9 cellular contexts compared by ENCODE assay signal in genomic region chr6:150395388-150396009, GRCh38. TPM values are rescaled to one million over a fixed set of nuclear protein-coding genes. Genes with fewer than 3 reads are reported as not detected.
DNase-seq lines count a peak whose midpoint lies in the region; ATAC-seq, FAIRE-seq and TF ChIP-seq lines count a peak whose summit lies in the region.
"Had no signal": no experiment of that assay in that cellular context is flagged by ENCODE, and none has a peak within 500 bp of the region (broad histone marks: within the 10 kb centered on the region; RNA-seq: fewer than 3 reads in every experiment).

No MANE protein-coding gene starts in this region.

- no peaks in the 10 kb centered on the region for H3K9me3 ChIP-seq in HEK293 (ENCODE audit: control insufficient read depth, insufficient read depth, low read depth, low read length)

- TF ChIP-seq CTCF in HEK293 (tag by site-specific recombination; IDR thresholded peaks at IDR 0.05) (peak; percentile 47; the same call in 1 of the 2 replicates), osteocyte (IDR thresholded peaks at IDR 0.05) (peak; percentile 80)

- POLR2A ChIA-PET in HEK293 (lab: Yijun Ruan, JAX) = interaction anchor here (0.6 to 1.5 kb wide), 6 partner anchors 9 to 1052 kb away, joined by 3 to 10 read pairs (median 4); partner anchors contain the start of gene ULBP3

- H3K27ac Mint-ChIP-seq in activated CD8-positive, alpha-beta memory T cell treated with anti-CD3 and anti-CD28 coated beads, Interleukin-2, amount 10 ng/mL, durations not matched to agents 7 days and 5 days = no peak overlapping the region
- H3K27ac Mint-ChIP-seq in osteocyte (ENCODE audit: unreplicated experiment) = no peak overlapping the region
- H3K27ac Mint-ChIP-seq: activated naive CD4-positive, alpha-beta T cell treated with anti-CD3 and anti-CD28 coated beads, Interleukin-2, amount 50 U/mL, for 24 hours had no signal

- no peak overlapping the region for H3K4me3 ChIP-seq in HEK293 (ENCODE audit: low read depth, low read length)

- H3K36me3 ChIP-seq in HEK293 (ENCODE audit: control insufficient read depth in 2 of 2, insufficient read depth in 1 of 2, low read length in 2 of 2) = no peaks in the 10 kb centered on the region

- peak; percentile 31 for DNase-seq in NCI-H1436 (lab: John Stamatoyannopoulos, UW)
- DNase-seq in NCI-H1436 treated with DMSO at 0.1 percent for 48 hours (lab: John Stamatoyannopoulos, UW) = no peak
- peak; percentile 72 for DNase-seq in NCI-H345 (lab: John Stamatoyannopoulos, UW)
- DNase-seq in activated CD8-positive, alpha-beta memory T cell treated with anti-CD3 and anti-CD28 coated beads, Interleukin-2, amount 10 ng/mL, durations not matched to agents 7 days and 5 days = peak; percentile 50
- peak; percentile 10 to 55 for DNase-seq in frontal cortex (ENCODE audit: low spot score in 2 of 2)
- DNase-seq in osteocyte (ENCODE audit: extremely low spot score, unreplicated experiment) = no peak
- DNase-seq in HCEC 1CT = no peak

- peak; percentile 71 for ATAC-seq in activated CD8-positive, alpha-beta memory T cell treated with anti-CD3 and anti-CD28 coated beads, Interleukin-2, amount 10 ng/mL, durations not matched to agents 7 days and 5 days

- H3K36me3 Mint-ChIP-seq in activated CD8-positive, alpha-beta memory T cell treated with anti-CD3 and anti-CD28 coated beads, Interleukin-2, amount 10 ng/mL, durations not matched to agents 7 days and 5 days = no peaks in the 10 kb centered on the region
- H3K36me3 Mint-ChIP-seq in osteocyte (ENCODE audit: unreplicated experiment) = no peaks in the 10 kb centered on the region
- H3K36me3 Mint-ChIP-seq: activated naive CD4-positive, alpha-beta T cell treated with anti-CD3 and anti-CD28 coated beads, Interleukin-2, amount 50 U/mL, for 24 hours had no signal

- H3K27ac ChIP-seq in HEK293 (ENCODE audit: extremely low read depth, low read depth, low read length) = no peak overlapping the region

- no peak for FAIRE-seq in frontal cortex (lab: Jason Lieb, UNC)

- peaks cover 32% of the 10 kb centered on the region for H3K27me3 Mint-ChIP-seq in activated CD8-positive, alpha-beta memory T cell treated with anti-CD3 and anti-CD28 coated beads, Interleukin-2, amount 10 ng/mL, durations not matched to agents 7 days and 5 days
- H3K27me3 Mint-ChIP-seq in osteocyte (ENCODE audit: unreplicated experiment) = peaks cover 42% of the 10 kb centered on the region

- no peak overlapping the region for H3K4me3 Mint-ChIP-seq in activated CD8-positive, alpha-beta memory T cell treated with anti-CD3 and anti-CD28 coated beads, Interleukin-2, amount 10 ng/mL, durations not matched to agents 7 days and 5 days
- H3K4me3 Mint-ChIP-seq in osteocyte (ENCODE audit: unreplicated experiment) = no peak overlapping the region
- H3K4me3 Mint-ChIP-seq: activated naive CD4-positive, alpha-beta T cell treated with anti-CD3 and anti-CD28 coated beads, Interleukin-2, amount 50 U/mL, for 24 hours had no signal

- no peaks in the 10 kb centered on the region for H3K4me1 Mint-ChIP-seq in activated CD8-positive, alpha-beta memory T cell treated with anti-CD3 and anti-CD28 coated beads, Interleukin-2, amount 10 ng/mL, durations not matched to agents 7 days and 5 days
- no peaks in the 10 kb centered on the region for H3K4me1 Mint-ChIP-seq in osteocyte (ENCODE audit: unreplicated experiment)
- H3K4me1 Mint-ChIP-seq: activated naive CD4-positive, alpha-beta T cell treated with anti-CD3 and anti-CD28 coated beads, Interleukin-2, amount 50 U/mL, for 24 hours had no signal

- no peaks in the 10 kb centered on the region for H3K9me3 Mint-ChIP-seq in activated CD8-positive, alpha-beta memory T cell treated with anti-CD3 and anti-CD28 coated beads, Interleukin-2, amount 10 ng/mL, durations not matched to agents 7 days and 5 days (ENCODE audit: low read depth)
- no peaks in the 10 kb centered on the region for H3K9me3 Mint-ChIP-seq in osteocyte (ENCODE audit: unreplicated experiment)
- H3K9me3 Mint-ChIP-seq: activated naive CD4-positive, alpha-beta T cell treated with anti-CD3 and anti-CD28 coated beads, Interleukin-2, amount 50 U/mL, for 24 hours had no signal

- CTCF ChIA-PET in HEK293 (lab: Yijun Ruan, JAX) = interaction anchor here (0.6 to 8.8 kb wide), 71 partner anchors 9 to 965 kb away, joined by 3 to 149 read pairs (median 4); partner anchors contain the start of genes IYD and RAET1L
- CTCF ChIA-PET in activated CD8-positive, alpha-beta memory T cell treated with anti-CD3 and anti-CD28 coated beads, Interleukin-2, amount 10 ng/mL, durations not matched to agents 7 days and 5 days (lab: Charles Lee) = interaction anchor here (0.7 to 5.3 kb wide), 22 partner anchors 9 to 446 kb away, joined by 3 to 51 read pairs (median 4); partner anchors contain the start of gene ULBP3

- no peaks in the 10 kb centered on the region for H3K4me1 ChIP-seq in HEK293 (ENCODE audit: control insufficient read depth, insufficient read depth, low read length)

TF ChIP-seq in HEK293, 187 proteins besides CTCF, POLR2A, EP300 and RAD21 (continues in another document):
- TF ChIP-seq OSR2 (tag by site-specific recombination; IDR thresholded peaks at IDR 0.05) (no peak), ZNF510 (tag by site-specific recombination; IDR thresholded peaks at IDR 0.05; ENCODE audit: insufficient replicate concordance) (no peak), ZEB2 (tag by site-specific recombination; IDR thresholded peaks at IDR 0.05) (0 out of 2 replicates have a peak, but pooled peaks have one; percentile 29), ZNF654 (tag by site-specific recombination; IDR thresholded peaks at IDR 0.05; ENCODE audit: low read depth) (peak; percentile 91), ZNF423 (tag by site-specific recombination; IDR thresholded peaks at IDR 0.05) (no peak), ZNF16 (tag by site-specific recombination; IDR thresholded peaks at IDR 0.05; ENCODE audit: low read depth) (no peak), ZNF660 (tag by site-specific recombination; IDR thresholded peaks at IDR 0.05) (peak; percentile 71), ZNF148 (tag by site-specific recombination; IDR thresholded peaks at IDR 0.05; ENCODE audit: borderline replicate concordance) (no peak), BCL6B (tag by site-specific recombination; IDR thresholded peaks at IDR 0.05) (no peak), KLF8 (tag by site-specific recombination; IDR thresholded peaks at IDR 0.05) (no peak), ZFHX2 (tag by site-specific recombination; conservative IDR thresholded peaks at IDR 0.05) (no peak), GLI2 (tag by site-specific recombination; IDR thresholded peaks at IDR 0.05; ENCODE audit: borderline replicate concordance, low read depth) (no peak), REST (tag by site-specific recombination; IDR thresholded peaks at IDR 0.05) (no peak)

RNA-seq across cellular contexts. Expression of gene IYD, which starts 26.7 kb away (rescaled TPM):
- not detected for total RNA-seq in activated CD8-positive, alpha-beta memory T cell treated with anti-CD3 and anti-CD28 coated beads, Interleukin-2, amount 10 ng/mL, durations not matched to agents 7 days and 5 days
- total RNA-seq in frontal cortex (not detected), osteocyte (not detected in 2 replicates)

Comparison
In these comparisons a context has a peak if more than half of its experiments do, and no peak if none do; other contexts are left out.
1. DNase-seq: peak in NCI-H1436 (single experiment), NCI-H345 (single experiment), activated CD8-positive, alpha-beta memory T cell treated with anti-CD3 and anti-CD28 coated beads, Interleukin-2, amount 10 ng/mL, durations not matched to agents 7 days and 5 days (single experiment) and frontal cortex (2 of 2); none in NCI-H1436 treated with DMSO at 0.1 percent for 48 hours (single experiment), osteocyte (single experiment) and HCEC 1CT (single experiment).